Comparison of ENCODE assay signal across 21 cellular contexts in genomic region chr1:85933901-85934300, GRCh38.
"Had no signal": no experiment of that assay in that cellular context is flagged by ENCODE, and none has a peak within 500 bp of the region (broad histone marks: within the 10 kb centered on the region; RNA-seq: fewer than 3 reads in every experiment).

No MANE protein-coding gene starts in this region.

- H3K9me3 ChIP-seq: breast epithelium, psoas muscle, sigmoid colon, stomach, testis, upper lobe of left lung had no signal

- H3K27ac ChIP-seq: breast epithelium, epithelial cell of prostate, psoas muscle, sigmoid colon, stomach, testis, upper lobe of left lung had no signal

- H3K36me3 ChIP-seq: breast epithelium, sigmoid colon, stomach, upper lobe of left lung had no signal

- DNase-seq: activated CD4-positive, alpha-beta T cell treated with anti-CD3 and anti-CD28 coated beads for 4 hours; activated CD8-positive, alpha-beta T cell treated with anti-CD3 and anti-CD28 coated beads for 36 hours; activated effector memory CD4-positive, alpha-beta T cell treated with anti-CD3 and anti-CD28 coated beads, Interleukin-2, amount 50 U/mL, for 16 hours; activated T-cell treated with anti-CD3 and anti-CD28 coated beads, Interleukin-2, amount 50 U/mL, for 48 hours; dermis blood vessel endothelial cell; effector memory CD8-positive, alpha-beta T cell; glutamatergic neuron; hypothalamus; midbrain; psoas muscle; sigmoid colon; stimulated activated CD4-positive, alpha-beta T cell treated with anti-CD3 and anti-CD28 coated beads, Interleukin-1b, Interleukin-23, amount 100 ng/mL, for 48 hours; stomach; testis; upper lobe of left lung had no signal

- H3K36me3 Mint-ChIP-seq: activated naive CD8-positive, alpha-beta T cell had no signal

- H3K4me3 ChIP-seq: breast epithelium, lung, psoas muscle, sigmoid colon, stomach, testis, upper lobe of left lung had no signal

- ATAC-seq: activated CD8-positive, alpha-beta T cell treated with anti-CD3 and anti-CD28 coated beads for 36 hours; effector memory CD8-positive, alpha-beta T cell; psoas muscle had no signal

- H3K4me1 Mint-ChIP-seq: neural crest cell had no signal

- H3K27me3 Mint-ChIP-seq: activated CD8-positive, alpha-beta T cell treated with anti-CD3 and anti-CD28 coated beads for 36 hours; activated naive CD8-positive, alpha-beta T cell; effector memory CD8-positive, alpha-beta T cell had no signal

- H3K9me3 Mint-ChIP-seq: activated CD8-positive, alpha-beta T cell treated with anti-CD3 and anti-CD28 coated beads for 36 hours; neural crest cell; T-helper 1 cell treated with Interleukin-12 subunit alpha and Interleukin-12 subunit beta and Interleukin-4 antibody, amounts not matched to agents 30 μg/mL and 1 μg/mL, for 36 hours had no signal

- H3K27ac Mint-ChIP-seq: activated CD8-positive, alpha-beta T cell treated with anti-CD3 and anti-CD28 coated beads for 36 hours; activated naive CD8-positive, alpha-beta T cell; effector memory CD8-positive, alpha-beta T cell; T-helper 1 cell treated with Interleukin-12 subunit alpha and Interleukin-12 subunit beta and Interleukin-4 antibody, amounts not matched to agents 30 μg/mL and 1 μg/mL, for 36 hours had no signal

- H3K4me3 Mint-ChIP-seq: activated CD8-positive, alpha-beta T cell treated with anti-CD3 and anti-CD28 coated beads for 36 hours; activated naive CD8-positive, alpha-beta T cell; effector memory CD8-positive, alpha-beta T cell; neural crest cell; T-helper 1 cell treated with Interleukin-12 subunit alpha and Interleukin-12 subunit beta and Interleukin-4 antibody, amounts not matched to agents 30 μg/mL and 1 μg/mL, for 36 hours had no signal

- H3K4me1 ChIP-seq: breast epithelium, psoas muscle, sigmoid colon, stomach, testis, upper lobe of left lung had no signal

- H3K27me3 ChIP-seq: breast epithelium, sigmoid colon, stomach, testis, upper lobe of left lung had no signal
